Comparison of ENCODE assay signal across 1 cellular context in the genomic region with DNA sequence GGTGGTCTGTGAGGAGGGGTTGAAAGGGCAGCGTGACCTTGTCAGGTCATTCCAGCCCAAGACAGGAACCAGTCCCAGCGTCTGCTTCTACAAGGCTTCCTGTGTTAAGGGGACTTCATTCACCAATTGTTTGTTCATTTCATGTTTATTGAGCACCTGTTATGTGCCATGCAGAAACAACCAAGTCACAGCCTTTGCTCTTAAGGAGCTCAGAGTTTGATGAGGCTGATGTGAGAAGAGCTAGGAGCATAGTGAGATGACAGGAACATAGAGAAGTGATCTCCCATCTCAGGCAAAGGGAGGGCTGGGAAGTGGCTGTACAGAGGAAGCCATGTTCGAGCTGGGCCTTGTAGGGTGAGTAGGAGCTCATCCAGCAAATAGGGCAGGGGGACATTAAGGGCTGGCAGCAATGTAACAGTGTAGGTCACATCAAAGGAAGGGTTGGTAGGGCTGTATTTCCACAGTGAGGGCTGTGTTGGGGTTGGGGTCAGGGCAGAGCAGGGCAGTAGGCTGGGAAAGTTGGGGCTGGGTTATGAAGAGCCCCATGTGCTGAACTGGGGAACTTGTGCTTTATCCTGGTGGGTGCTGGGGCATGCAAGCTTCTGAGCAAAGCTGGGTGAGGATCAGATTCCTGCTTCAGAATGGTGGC.
TF ChIP-seq lines count a peak whose summit lies in the region.

No MANE protein-coding gene starts in this region.

TF ChIP-seq in IMR-90, 13 proteins besides CTCF, POLR2A, EP300 and RAD21:
- TF ChIP-seq, protein P1, sequence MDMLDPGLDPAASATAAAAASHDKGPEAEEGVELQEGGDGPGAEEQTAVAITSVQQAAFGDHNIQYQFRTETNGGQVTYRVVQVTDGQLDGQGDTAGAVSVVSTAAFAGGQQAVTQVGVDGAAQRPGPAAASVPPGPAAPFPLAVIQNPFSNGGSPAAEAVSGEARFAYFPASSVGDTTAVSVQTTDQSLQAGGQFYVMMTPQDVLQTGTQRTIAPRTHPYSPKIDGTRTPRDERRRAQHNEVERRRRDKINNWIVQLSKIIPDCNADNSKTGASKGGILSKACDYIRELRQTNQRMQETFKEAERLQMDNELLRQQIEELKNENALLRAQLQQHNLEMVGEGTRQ (IDR thresholded peaks at IDR 0.05; ENCODE audit: low read depth, low read length): no peak
- no peak for TF ChIP-seq RCOR1 (IDR thresholded peaks at IDR 0.05; ENCODE audit: insufficient replicate concordance, low read length)
- TF ChIP-seq MAZ (IDR thresholded peaks at IDR 0.05; ENCODE audit: borderline replicate concordance, low read depth, low read length): no peak
- no peak for TF ChIP-seq CEBPB (IDR thresholded peaks at IDR 0.05; ENCODE audit: low read depth, low read length)
- no peak for TF ChIP-seq MAFK (IDR thresholded peaks at IDR 0.05; ENCODE audit: low read depth, low read length)
- TF ChIP-seq SMC3 (IDR thresholded peaks at IDR 0.05; ENCODE audit: low read depth, low read length): no peak
- no peak for TF ChIP-seq CHD1 (IDR thresholded peaks at IDR 0.05; ENCODE audit: low read depth, low read length)
- TF ChIP-seq RFX5 (IDR thresholded peaks at IDR 0.05; ENCODE audit: low read depth, low read length): no peak
- TF ChIP-seq NFE2L2 (IDR thresholded peaks at IDR 0.05; ENCODE audit: low read depth, low read length): no peak
- no peak for TF ChIP-seq FOS (IDR thresholded peaks at IDR 0.05; ENCODE audit: low read depth, low read length)
